In genomic region chr22:45831394-45831793, GRCh38 we compare ENCODE assay signal across 11 cellular contexts.
DNase-seq lines count a peak whose midpoint lies in the region; TF ChIP-seq lines count a peak whose summit lies in the region.
"Had no signal": no experiment of that assay in that cellular context is flagged by ENCODE, and none has a peak within 500 bp of the region (broad histone marks: within the 10 kb centered on the region; RNA-seq: fewer than 3 reads in every experiment).

No MANE protein-coding gene starts in this region.

- WGBS in mesodermal cell (ENCODE audit: insufficient coverage in 2 of 2), 2 experiments: 79 to 88% methylated on average over 2 of the region's 2 CpGs

- H3K9me3 ChIP-seq in mesodermal cell (ENCODE audit: control insufficient read depth, low read length): no peaks in the 10 kb centered on the region

- H3K36me3 ChIP-seq in mesodermal cell (ENCODE audit: control insufficient read depth, insufficient read depth, low read length): peaks cover 16% of the 10 kb centered on the region

- peak overlapping the region; percentile 39 for H3K27ac ChIP-seq in mesodermal cell (ENCODE audit: low read depth, low read length, severe bottlenecking)

- DNase-seq in ELR (ENCODE audit: low read depth) (peak; percentile 74), LHCN-M2 (ENCODE audit: low read depth) (peak; percentile 32), cardiac fibroblast (ENCODE audit: low read depth in 2 of 2) (peak; percentile 37 to 56), 8988T (no peak), anterior cingulate cortex (lab: John Stamatoyannopoulos, UW) (no peak), NCI-H1436 treated with DMSO at 0.1 percent for 48 hours (lab: John Stamatoyannopoulos, UW) (no peak)
- DNase-seq in activated CD4-positive, alpha-beta T cell treated with anti-CD3 and anti-CD28 coated beads, Interleukin-2, amount 50 U/mL, for 1 hour: no peak
- DNase-seq: foreskin melanocyte, naive B cell, NCI-H2171 had no signal

- peaks cover 10% of the 10 kb centered on the region for H3K4me1 ChIP-seq in mesodermal cell (ENCODE audit: control insufficient read depth, insufficient read depth, low read length, poor library complexity, severe bottlenecking)

- H3K4me3 ChIP-seq in cardiac fibroblast (replicated peaks in 1 of 2; ENCODE audit: low read depth in 2 of 2, low read length in 2 of 2) (no peak overlapping the region), mesodermal cell (ENCODE audit: extremely low read depth, insufficient read depth, low read length, poor library complexity, severe bottlenecking) (no peak overlapping the region)

- peak; percentile 69 for TF ChIP-seq CTCF in cardiac fibroblast (IDR thresholded peaks at IDR 0.05; ENCODE audit: low read depth, low read length)

Comparison
In these comparisons a context has a peak if more than half of its experiments do, and no peak if none do; other contexts are left out.
1. DNase-seq: peak in ELR (single experiment), LHCN-M2 (single experiment) and cardiac fibroblast (2 of 2); none in activated CD4-positive, alpha-beta T cell treated with anti-CD3 and anti-CD28 coated beads, Interleukin-2, amount 50 U/mL, for 1 hour (single experiment), 8988T (single experiment), anterior cingulate cortex (0 of 58) and NCI-H1436 treated with DMSO at 0.1 percent for 48 hours (single experiment).